Comparison of ENCODE assay signal across 42 cellular contexts in the genomic region with DNA sequence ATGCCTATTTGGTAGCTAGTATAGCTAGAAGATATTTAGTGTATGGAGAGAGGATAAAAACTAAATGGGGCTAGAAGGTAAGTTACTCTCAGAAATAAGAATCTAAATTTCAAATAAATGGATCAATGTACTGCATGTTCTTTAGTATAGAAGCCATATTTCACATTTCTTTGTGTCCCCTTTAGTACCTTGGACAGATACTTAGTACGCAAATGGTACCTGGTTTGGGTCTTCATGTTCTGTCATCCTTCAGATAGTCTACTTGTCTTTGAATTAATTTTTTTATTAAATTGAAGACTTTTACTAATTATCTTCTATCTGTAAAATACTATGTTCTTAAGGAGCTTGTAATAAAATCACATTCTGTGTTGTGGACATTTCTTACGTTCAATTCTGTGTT. TPM values are rescaled to one million over a fixed set of nuclear protein-coding genes. Genes with fewer than 3 reads are reported as not detected.
"Had no signal": no experiment of that assay in that cellular context is flagged by ENCODE, and none has a peak within 500 bp of the region (broad histone marks: within the 10 kb centered on the region; RNA-seq: fewer than 3 reads in every experiment).

No MANE protein-coding gene starts in this region.

- H3K27ac ChIP-seq: adrenal gland, ascending aorta, body of pancreas, brain microvascular endothelial cell, breast epithelium, cardiac muscle cell had no signal

- H3K36me3 ChIP-seq: adrenal gland, ascending aorta, brain microvascular endothelial cell, breast epithelium, cardiac muscle cell had no signal

- ATAC-seq: activated naive CD4-positive, alpha-beta T cell treated with anti-CD3 and anti-CD28 coated beads, Interleukin-2, amount 50 U/mL, for 72 hours; activated naive CD8-positive, alpha-beta T cell treated with anti-CD3 and anti-CD28 coated beads, Interleukin-2, amount 50 U/mL, for 24 hours; activated T-cell treated with anti-CD3 and anti-CD28 coated beads, Interleukin-2, amount 50 U/mL, for 4 hours; activated T-cell treated with anti-CD3 and anti-CD28 coated beads, Interleukin-2, amount 50 U/mL, for 72 hours; activated T-helper 17 cell treated with anti-CD3 and anti-CD28 coated beads, Interleukin-2, amount 50 U/mL, for 72 hours; body of pancreas had no signal

- H3K4me1 Mint-ChIP-seq: activated naive CD4-positive, alpha-beta T cell treated with anti-CD3 and anti-CD28 coated beads, Interleukin-2, amount 10 ng/mL, durations not matched to agents 7 days and 5 days; activated naive CD4-positive, alpha-beta T cell treated with anti-CD3 and anti-CD28 coated beads, Interleukin-2, amount 50 U/mL, for 24 hours; activated naive CD8-positive, alpha-beta T cell treated with anti-CD3 and anti-CD28 coated beads for 36 hours; activated naive CD8-positive, alpha-beta T cell treated with anti-CD3 and anti-CD28 coated beads, Interleukin-2, amount 10 ng/mL, durations not matched to agents 7 days and 5 days; activated naive CD8-positive, alpha-beta T cell treated with anti-CD3 and anti-CD28 coated beads, Interleukin-2, amount 50 U/mL, for 24 hours; activated T-helper 17 cell treated with anti-CD3 and anti-CD28 coated beads, Interleukin-2, amount 50 U/mL, for 72 hours; brain; central memory CD8-positive, alpha-beta T cell had no signal

- H3K27me3 ChIP-seq: adrenal gland, ascending aorta, body of pancreas, brain microvascular endothelial cell, breast epithelium, cardiac muscle cell had no signal

- H3K4me3 ChIP-seq: adrenal gland, ascending aorta, body of pancreas, breast epithelium, cardiac muscle cell had no signal

- DNase-seq: activated effector memory CD4-positive, alpha-beta T cell treated with anti-CD3 and anti-CD28 coated beads, Interleukin-2, amount 50 U/mL, for 16 hours; activated effector memory CD4-positive, alpha-beta T cell treated with Interleukin-2 at 50 U/mL for 16 hours; activated gamma-delta T cell; activated gamma-delta T cell treated with Interleukin-2 at 50 U/mL for 16 hours; activated naive CD4-positive, alpha-beta T cell; activated naive CD4-positive, alpha-beta T cell treated with anti-CD3 and anti-CD28 coated beads, Interleukin-2, amount 10 ng/mL, durations not matched to agents 7 days and 5 days; activated naive CD4-positive, alpha-beta T cell treated with anti-CD3 and anti-CD28 coated beads, Interleukin-2, amount 50 U/mL, for 16 hours; activated naive CD4-positive, alpha-beta T cell treated with Interleukin-2 at 50 U/mL for 16 hours; activated naive CD8-positive, alpha-beta T cell treated with anti-CD3 and anti-CD28 coated beads for 36 hours; activated naive CD8-positive, alpha-beta T cell treated with anti-CD3 and anti-CD28 coated beads, Interleukin-2, amount 10 ng/mL, durations not matched to agents 7 days and 5 days; activated naive CD8-positive, alpha-beta T cell treated with anti-CD3 and anti-CD28 coated beads, Interleukin-2, amount 50 U/mL, for 24 hours; activated T-cell treated with anti-CD3 and anti-CD28 coated beads, Interleukin-2, amount 50 U/mL, for 1 hour; activated T-cell treated with anti-CD3 and anti-CD28 coated beads, Interleukin-2, amount 50 U/mL, for 24 hours; activated T-cell treated with anti-CD3 and anti-CD28 coated beads, Interleukin-2, amount 50 U/mL, for 4 hours; activated T-cell treated with anti-CD3 and anti-CD28 coated beads, Interleukin-2, amount 50 U/mL, for 48 hours; activated T-cell treated with anti-CD3 and anti-CD28 coated beads, Interleukin-2, amount 50 U/mL, for 72 hours; adrenal gland; amniotic stem cell; amygdala; anterior cingulate cortex; aorta; body of pancreas; brain microvascular endothelial cell; caudate nucleus; central memory CD4-positive, alpha-beta T cell; cerebellar nuclear complex had no signal

- H3K27me3 Mint-ChIP-seq: activated naive CD4-positive, alpha-beta T cell treated with anti-CD3 and anti-CD28 coated beads, Interleukin-2, amount 10 ng/mL, durations not matched to agents 7 days and 5 days; central memory CD8-positive, alpha-beta T cell had no signal

- H3K9me3 Mint-ChIP-seq: activated naive CD4-positive, alpha-beta T cell treated with anti-CD3 and anti-CD28 coated beads, Interleukin-2, amount 10 ng/mL, durations not matched to agents 7 days and 5 days; activated naive CD4-positive, alpha-beta T cell treated with anti-CD3 and anti-CD28 coated beads, Interleukin-2, amount 50 U/mL, for 24 hours; activated naive CD4-positive, alpha-beta T cell treated with anti-CD3 and anti-CD28 coated beads, Interleukin-2, amount 50 U/mL, for 72 hours; activated naive CD8-positive, alpha-beta T cell treated with anti-CD3 and anti-CD28 coated beads, Interleukin-2, amount 10 ng/mL, durations not matched to agents 7 days and 5 days; activated naive CD8-positive, alpha-beta T cell treated with anti-CD3 and anti-CD28 coated beads, Interleukin-2, amount 50 U/mL, for 24 hours; activated T-cell treated with anti-CD3 and anti-CD28 coated beads, Interleukin-2, amount 50 U/mL, for 24 hours; activated T-cell treated with anti-CD3 and anti-CD28 coated beads, Interleukin-2, amount 50 U/mL, for 4 hours; activated T-cell treated with anti-CD3 and anti-CD28 coated beads, Interleukin-2, amount 50 U/mL, for 72 hours; activated T-helper 1 cell treated with anti-CD3 and anti-CD28 coated beads, Interleukin-12 subunit alpha, Interleukin-12 subunit beta, Interleukin-2, Interleukin-4 antibody, amounts not matched to agents 30 ng/mL and 10 ng/mL and 1 ng/mL, durations not matched to agents 14 hours and 24 hours and 36 hours; activated T-helper 17 cell treated with anti-CD3 and anti-CD28 coated beads, Interleukin-2, amount 50 U/mL, for 72 hours; activated T-helper 2 cell treated with anti-CD3 and anti-CD28 coated beads, Interferon-gamma antibody, Interleukin-2, Interleukin-4, amounts not matched to agents 10 μg/mL and 5 μg/mL and 100 μg/mL, durations not matched to agents 14 hours and 24 hours and 36 hours; central memory CD8-positive, alpha-beta T cell had no signal

- H3K27ac Mint-ChIP-seq: activated naive CD4-positive, alpha-beta T cell treated with anti-CD3 and anti-CD28 coated beads, Interleukin-2, amount 10 ng/mL, durations not matched to agents 7 days and 5 days; activated naive CD4-positive, alpha-beta T cell treated with anti-CD3 and anti-CD28 coated beads, Interleukin-2, amount 50 U/mL, for 24 hours; activated naive CD4-positive, alpha-beta T cell treated with anti-CD3 and anti-CD28 coated beads, Interleukin-2, amount 50 U/mL, for 72 hours; activated naive CD8-positive, alpha-beta T cell; activated naive CD8-positive, alpha-beta T cell treated with anti-CD3 and anti-CD28 coated beads for 36 hours; activated naive CD8-positive, alpha-beta T cell treated with anti-CD3 and anti-CD28 coated beads, Interleukin-2, amount 10 ng/mL, durations not matched to agents 7 days and 5 days; activated naive CD8-positive, alpha-beta T cell treated with anti-CD3 and anti-CD28 coated beads, Interleukin-2, amount 50 U/mL, for 24 hours; activated T-cell treated with anti-CD3 and anti-CD28 coated beads, Interleukin-2, amount 50 U/mL, for 24 hours; activated T-cell treated with anti-CD3 and anti-CD28 coated beads, Interleukin-2, amount 50 U/mL, for 72 hours; activated T-helper 1 cell treated with anti-CD3 and anti-CD28 coated beads, Interleukin-12 subunit alpha, Interleukin-12 subunit beta, Interleukin-2, Interleukin-4 antibody, amounts not matched to agents 30 ng/mL and 10 ng/mL and 1 ng/mL, durations not matched to agents 14 hours and 24 hours and 36 hours; activated T-helper 17 cell treated with anti-CD3 and anti-CD28 coated beads, Interleukin-2, amount 50 U/mL, for 72 hours; activated T-helper 2 cell treated with anti-CD3 and anti-CD28 coated beads, Interferon-gamma antibody, Interleukin-2, Interleukin-4, amounts not matched to agents 10 μg/mL and 5 μg/mL and 100 μg/mL, durations not matched to agents 14 hours and 24 hours and 36 hours; brain had no signal

- H3K9me3 ChIP-seq: adrenal gland, ascending aorta, body of pancreas, breast epithelium had no signal

- H3K4me1 ChIP-seq: adrenal gland, ascending aorta, body of pancreas, breast epithelium had no signal

- H3K36me3 Mint-ChIP-seq: activated naive CD4-positive, alpha-beta T cell treated with anti-CD3 and anti-CD28 coated beads, Interleukin-2, amount 10 ng/mL, durations not matched to agents 7 days and 5 days; activated naive CD4-positive, alpha-beta T cell treated with anti-CD3 and anti-CD28 coated beads, Interleukin-2, amount 50 U/mL, for 24 hours; activated naive CD4-positive, alpha-beta T cell treated with anti-CD3 and anti-CD28 coated beads, Interleukin-2, amount 50 U/mL, for 72 hours; activated naive CD8-positive, alpha-beta T cell; activated naive CD8-positive, alpha-beta T cell treated with anti-CD3 and anti-CD28 coated beads for 36 hours; activated naive CD8-positive, alpha-beta T cell treated with anti-CD3 and anti-CD28 coated beads, Interleukin-2, amount 10 ng/mL, durations not matched to agents 7 days and 5 days; brain had no signal

- H3K4me3 Mint-ChIP-seq: activated naive CD4-positive, alpha-beta T cell treated with anti-CD3 and anti-CD28 coated beads, Interleukin-2, amount 10 ng/mL, durations not matched to agents 7 days and 5 days; activated naive CD4-positive, alpha-beta T cell treated with anti-CD3 and anti-CD28 coated beads, Interleukin-2, amount 50 U/mL, for 24 hours; activated naive CD8-positive, alpha-beta T cell; activated naive CD8-positive, alpha-beta T cell treated with anti-CD3 and anti-CD28 coated beads for 36 hours; activated naive CD8-positive, alpha-beta T cell treated with anti-CD3 and anti-CD28 coated beads, Interleukin-2, amount 10 ng/mL, durations not matched to agents 7 days and 5 days; activated naive CD8-positive, alpha-beta T cell treated with anti-CD3 and anti-CD28 coated beads, Interleukin-2, amount 50 U/mL, for 24 hours; activated T-cell treated with anti-CD3 and anti-CD28 coated beads, Interleukin-2, amount 50 U/mL, for 24 hours; activated T-cell treated with anti-CD3 and anti-CD28 coated beads, Interleukin-2, amount 50 U/mL, for 4 hours; activated T-cell treated with anti-CD3 and anti-CD28 coated beads, Interleukin-2, amount 50 U/mL, for 72 hours; activated T-helper 1 cell treated with anti-CD3 and anti-CD28 coated beads, Interleukin-12 subunit alpha, Interleukin-12 subunit beta, Interleukin-2, Interleukin-4 antibody, amounts not matched to agents 30 ng/mL and 10 ng/mL and 1 ng/mL, durations not matched to agents 14 hours and 24 hours and 36 hours; activated T-helper 17 cell treated with anti-CD3 and anti-CD28 coated beads, Interleukin-2, amount 50 U/mL, for 72 hours; brain; central memory CD8-positive, alpha-beta T cell had no signal

RNA-seq across cellular contexts. Expression of a gene that starts 26.3 kb away (rescaled TPM):
- total RNA-seq: activated naive CD4-positive, alpha-beta T cell treated with anti-CD3 and anti-CD28 coated beads, Interleukin-2, amount 50 U/mL, for 72 hours; activated naive CD8-positive, alpha-beta T cell treated with anti-CD3 and anti-CD28 coated beads for 36 hours; activated naive CD8-positive, alpha-beta T cell treated with anti-CD3 and anti-CD28 coated beads, Interleukin-2, amount 10 ng/mL, durations not matched to agents 7 days and 5 days; activated T-cell treated with anti-CD3 and anti-CD28 coated beads, Interleukin-2, amount 50 U/mL, for 4 hours; activated T-cell treated with anti-CD3 and anti-CD28 coated beads, Interleukin-2, amount 50 U/mL, for 72 hours; activated T-helper 1 cell treated with anti-CD3 and anti-CD28 coated beads, Interleukin-12 subunit alpha, Interleukin-12 subunit beta, Interleukin-2, Interleukin-4 antibody, amounts not matched to agents 30 ng/mL and 10 ng/mL and 1 ng/mL, durations not matched to agents 14 hours and 24 hours and 36 hours; activated T-helper 17 cell treated with anti-CD3 and anti-CD28 coated beads, Interleukin-2, amount 50 U/mL, for 72 hours; adrenal gland; aorta; ascending aorta; astrocyte; bronchial epithelial cell; cardiac septum; chondrocyte had no signal
- polyA plus RNA-seq: adipose tissue, aorta had no signal

RNA-seq across cellular contexts. Expression of a gene that starts 42.3 kb away (rescaled TPM):
- total RNA-seq: activated naive CD8-positive, alpha-beta T cell treated with anti-CD3 and anti-CD28 coated beads, Interleukin-2, amount 10 ng/mL, durations not matched to agents 7 days and 5 days; activated T-cell treated with anti-CD3 and anti-CD28 coated beads, Interleukin-2, amount 50 U/mL, for 4 hours; ascending aorta; astrocyte; cardiac septum had no signal

RNA-seq across cellular contexts. Expression of a gene that starts 42.4 kb away (rescaled TPM):
- total RNA-seq: activated naive CD4-positive, alpha-beta T cell treated with anti-CD3 and anti-CD28 coated beads, Interleukin-2, amount 50 U/mL, for 72 hours; activated naive CD8-positive, alpha-beta T cell treated with anti-CD3 and anti-CD28 coated beads for 36 hours; activated naive CD8-positive, alpha-beta T cell treated with anti-CD3 and anti-CD28 coated beads, Interleukin-2, amount 10 ng/mL, durations not matched to agents 7 days and 5 days; activated T-cell treated with anti-CD3 and anti-CD28 coated beads, Interleukin-2, amount 50 U/mL, for 4 hours; activated T-helper 1 cell treated with anti-CD3 and anti-CD28 coated beads, Interleukin-12 subunit alpha, Interleukin-12 subunit beta, Interleukin-2, Interleukin-4 antibody, amounts not matched to agents 30 ng/mL and 10 ng/mL and 1 ng/mL, durations not matched to agents 14 hours and 24 hours and 36 hours; activated T-helper 17 cell treated with anti-CD3 and anti-CD28 coated beads, Interleukin-2, amount 50 U/mL, for 72 hours; activated T-helper 2 cell treated with anti-CD3 and anti-CD28 coated beads, Interferon-gamma antibody, Interleukin-2, Interleukin-4, amounts not matched to agents 10 μg/mL and 5 μg/mL and 100 μg/mL, durations not matched to agents 14 hours and 24 hours and 36 hours; ascending aorta had no signal
